9 cellular contexts compared by ENCODE assay signal in genomic region chr3:39149059-39149455, GRCh38. TPM values are rescaled to one million over a fixed set of nuclear protein-coding genes. Genes with fewer than 3 reads are reported as not detected.
DNase-seq lines count a peak whose midpoint lies in the region; ATAC-seq and TF ChIP-seq lines count a peak whose summit lies in the region.
"Had no signal": no experiment of that assay in that cellular context is flagged by ENCODE, and none has a peak within 500 bp of the region (broad histone marks: within the 10 kb centered on the region; RNA-seq: fewer than 3 reads in every experiment).

No MANE protein-coding gene starts in this region.

- peaks cover 82% of the 10 kb centered on the region for H3K79me2 ChIP-seq in DOHH2 (ENCODE audit: control insufficient read depth, low read length)
- H3K79me2 ChIP-seq in OCI-LY7 (ENCODE audit: insufficient read depth, low read depth, low read length) = peaks cover 71% of the 10 kb centered on the region

- CTCF ChIA-PET in OCI-LY7 (lab: Charles Lee; ENCODE audit: unreplicated experiment) = interaction anchor here (1.3 kb wide), 2 partner anchors 63 to 139 kb away, joined by 3 to 4 read pairs; no protein-coding TSS in a partner anchor

- WGBS in prostate gland = 45% methylated on average over 4 of the region's 4 CpGs

- H2AFZ ChIP-seq in OCI-LY7 (ENCODE audit: low read length) = no peak overlapping the region; the same call in 1 of the 2 replicates

- H3K27me3 ChIP-seq in DOHH2 (ENCODE audit: control insufficient read depth, low read length) (no peaks in the 10 kb centered on the region), dorsolateral prefrontal cortex (no peaks in the 10 kb centered on the region), prostate gland (replicated peaks; ENCODE audit: insufficient read depth) (no peaks in the 10 kb centered on the region)

- peak; percentile 59 for DNase-seq in OCI-LY7 (ENCODE audit: low spot score)
- DNase-seq in dorsolateral prefrontal cortex = no peak
- DNase-seq in prostate gland (ENCODE audit: low spot score) = no peak
- DNase-seq in OCI-M2 (lab: John Stamatoyannopoulos, UW; ENCODE audit: unreplicated experiment) = no peak
- DNase-seq in G401 (ENCODE audit: low spot score) = no peak

- peak overlapping the region; percentile 100 for H3K4me2 ChIP-seq in DOHH2 (ENCODE audit: low read length)
- peak overlapping the region; percentile 92 for H3K4me2 ChIP-seq in OCI-LY7 (ENCODE audit: low read length)

- H3K36me3 ChIP-seq in DOHH2 (ENCODE audit: control insufficient read depth, low read length) (peaks cover 41% of the 10 kb centered on the region), OCI-LY7 (ENCODE audit: insufficient read depth, low read length) (peaks cover 25% of the 10 kb centered on the region), prostate gland (peaks cover 2 to 8% of the 10 kb centered on the region in 2 donors)

- ATAC-seq in GM18511 (IDR thresholded peaks at IDR 0.05; ENCODE audit: unreplicated experiment) (no peak), HG02678 (IDR thresholded peaks at IDR 0.05; ENCODE audit: unreplicated experiment) (no peak)

- TF ChIP-seq CTCF in DOHH2 (IDR thresholded peaks at IDR 0.05; ENCODE audit: low read depth, low read length, poor library complexity, severe bottlenecking) (peak; percentile 7), OCI-LY7 (conservative IDR thresholded peaks at IDR 0.05; ENCODE audit: low read length) (no peak), dorsolateral prefrontal cortex (IDR thresholded peaks at IDR 0.05 in 54 of 56, conservative IDR thresholded peaks at IDR 0.05 in 2 of 56; ENCODE audit: low read depth in 1 of 56, partially characterized antibody in 56 of 56) (no peak), prostate gland (IDR thresholded peaks at IDR 0.05) (no peak)

- intact Hi-C loops in OCI-LY7 (cut with micrococcal nuclease; ENCODE audit: unreplicated experiment) (loop anchor here (5.0 kb wide), 1 partner anchor 62 kb away; no protein-coding TSS in a partner anchor), dorsolateral prefrontal cortex (cut with DNase I) (no loop called here), prostate gland (cut with DNase I) (no loop called here)

- H3K4me1 ChIP-seq in DOHH2 (ENCODE audit: control insufficient read depth, low read length) = peaks cover 72% of the 10 kb centered on the region
- peaks cover 70% of the 10 kb centered on the region for H3K4me1 ChIP-seq in OCI-LY7 (ENCODE audit: insufficient read depth, low read length, poor library complexity, severe bottlenecking)
- peaks cover 35% of the 10 kb centered on the region for H3K4me1 ChIP-seq in prostate gland (replicated peaks)

- H4K20me1 ChIP-seq in DOHH2 (ENCODE audit: control insufficient read depth, insufficient read depth, low read depth, low read length) = no peaks in the 10 kb centered on the region
- 0 out of 2 replicates have a peak, but pooled peaks cover 6% of the 10 kb centered on the region for H4K20me1 ChIP-seq in OCI-LY7 (ENCODE audit: insufficient read depth, low read length)

- H3K4me3 ChIP-seq in DOHH2 (ENCODE audit: low read length) = peak overlapping the region; percentile 87
- H3K4me3 ChIP-seq in OCI-LY7 (ENCODE audit: low read depth, low read length, poor library complexity, severe bottlenecking) = peak overlapping the region; percentile 79
- H3K4me3 ChIP-seq in dorsolateral prefrontal cortex = peak overlapping the region in 13 of 59 donors; percentile 4 to 99 (median 39)
- H3K4me3 ChIP-seq in prostate gland = no peak overlapping the region

- no TSS peak for BruUV-seq in OCI-LY7 (replicated peaks; lab: Mats Ljungman, UMichigan)

- H3K27ac ChIP-seq in DOHH2 (ENCODE audit: low read depth, low read length) (peak overlapping the region; percentile 98), OCI-LY7 (ENCODE audit: low read depth, low read length, poor library complexity, severe bottlenecking) (peak overlapping the region; percentile 90), dorsolateral prefrontal cortex (peak overlapping the region in 53 of 59 donors; percentile 32 to 100 (median 97)), prostate gland (peak overlapping the region; percentile 93 to 100)

- H3K9me3 ChIP-seq in DOHH2 (ENCODE audit: control insufficient read depth, insufficient read depth, low read length) (no peaks in the 10 kb centered on the region), OCI-LY7 (ENCODE audit: low read length) (no peaks in the 10 kb centered on the region), prostate gland (no peaks in the 10 kb centered on the region)

- no peak for TF ChIP-seq POLR2A in prostate gland (IDR thresholded peaks at IDR 0.05)

- no peaks in the 10 kb centered on the region for H3K9me2 ChIP-seq in DOHH2 (replicated peaks; ENCODE audit: control insufficient read depth, low read length)
- H3K9me2 ChIP-seq in OCI-LY7 (ENCODE audit: insufficient read depth, low read length) = no peaks in the 10 kb centered on the region

- peaks cover 31% of the 10 kb centered on the region for H3F3A ChIP-seq in DOHH2 (ENCODE audit: control insufficient read depth, insufficient read depth)

- in situ Hi-C loops in G401 (cut with HindIII; ENCODE audit: low sequenced_read_pairs) = no loop called here

- POLR2A ChIA-PET in OCI-LY7 (lab: Charles Lee) = interaction anchor here (0.6 to 2.1 kb wide), 14 partner anchors 10 to 1172 kb away, joined by 3 to 7 read pairs (median 3); partner anchors contain the start of genes GORASP1 and TTC21A

RNA-seq across cellular contexts. Expression of gene CSRNP1, which starts 4.3 kb away (rescaled TPM):
- 9.5 and 10.5 TPM in 2 replicates for total RNA-seq in OCI-LY7 (2014; rRNA removed; shearing (Covaris generic))
- 9.4 and 9.7 TPM in 2 replicates for total RNA-seq in OCI-LY7 (2022)
- total RNA-seq in dorsolateral prefrontal cortex = 10 to 100 TPM; 10.1 to 52.4 (median 18.1) TPM
- total RNA-seq in prostate gland = 10 to 100 TPM; 38.4 to 45.9 TPM
- total RNA-seq in G401 (2014; rRNA removed; shearing (Covaris generic)) = 21.5 and 29.1 TPM in 2 replicates

RNA-seq across cellular contexts. Expression of gene TTC21A, which starts 41.6 kb away (rescaled TPM):
- total RNA-seq in OCI-LY7 (2014; rRNA removed; shearing (Covaris generic)) = 10.5 and 12.8 TPM in 2 replicates
- total RNA-seq in OCI-LY7 (2022) = 27.1 and 32.3 TPM in 2 replicates
- total RNA-seq in dorsolateral prefrontal cortex = 10 to 100 TPM; 12.8 to 44.7 (median 24.4) TPM
- total RNA-seq in prostate gland = 10 to 100 TPM in 1 of 2 donors, 1 to 10 TPM in 1; 9.0 to 23.2 TPM
- total RNA-seq in G401 (2014; rRNA removed; shearing (Covaris generic)) = 1.2 and 4.8 TPM in 2 replicates

RNA-seq across cellular contexts. Expression of gene GORASP1, which starts 41.6 kb away (rescaled TPM):
- total RNA-seq in OCI-LY7 (2014; rRNA removed; shearing (Covaris generic)) = 44.8 and 59.9 TPM in 2 replicates
- total RNA-seq in OCI-LY7 (2022) (51.5 and 57.9 TPM in 2 replicates), dorsolateral prefrontal cortex (10 to 100 TPM; 52.3 to 94.4 (median 70.3) TPM), prostate gland (100 to 1,000 TPM in 1 of 2 donors, 10 to 100 TPM in 1; 76.5 to 104 TPM)
- 28.2 and 37.3 TPM in 2 replicates for total RNA-seq in G401 (2014; rRNA removed; shearing (Covaris generic))

RNA-seq across cellular contexts. Expression of gene XIRP1, which starts 43.3 kb away (rescaled TPM):
- not detected in 2 replicates for total RNA-seq in OCI-LY7 (2014; rRNA removed; shearing (Covaris generic))
- not detected in 2 replicates for total RNA-seq in OCI-LY7 (2022)
- total RNA-seq in dorsolateral prefrontal cortex = under 1 TPM in 41 of 120 experiments, not detected in 79; 0.06 to 0.38 (median 0.17) TPM
- total RNA-seq in prostate gland = 1 to 10 TPM in 1 of 2 donors, under 1 TPM in 1; 0.40 to 2.2 TPM
- not detected in 2 replicates for total RNA-seq in G401 (2014; rRNA removed; shearing (Covaris generic))
- total RNA-seq: lung microvascular endothelial cell had no signal

Comparison
In these comparisons a context has a peak if more than half of its experiments do, and no peak if none do; other contexts are left out.
1. H3K4me3 ChIP-seq: peak in DOHH2 (single experiment) and OCI-LY7 (single experiment); none in prostate gland (0 of 2).
2. Peak in every context shown above with its lines, with median percentiles within 50 percentile points of each other: H3K27ac ChIP-seq.